Comparison of ENCODE assay signal across 30 cellular contexts in genomic region chr9:20326516-20326915, GRCh38.
"Had no signal": no experiment of that assay in that cellular context is flagged by ENCODE, and none has a peak within 500 bp of the region (broad histone marks: within the 10 kb centered on the region; RNA-seq: fewer than 3 reads in every experiment).

No MANE protein-coding gene starts in this region.

- H3K27ac ChIP-seq: ascending aorta, cardiac muscle cell, VCaP had no signal

- DNase-seq: activated B cell treated with CpG ODN at 0.5 μM for 24 hours; activated CD4-positive, alpha-beta memory T cell treated with anti-CD3 and anti-CD28 coated beads for 36 hours; activated CD4-positive, alpha-beta T cell treated with anti-CD3 and anti-CD28 coated beads for 4 hours; activated CD4-positive, alpha-beta T cell treated with anti-CD3 and anti-CD28 coated beads, Interleukin-2, amount 10 ng/mL, durations not matched to agents 24 days and 14 days; activated CD4-positive, alpha-beta T cell treated with anti-CD3 and anti-CD28 coated beads, Interleukin-2, amount 50 U/mL, for 1 hour; activated CD4-positive, alpha-beta T cell treated with anti-CD3 and anti-CD28 coated beads, Interleukin-2, amount 50 U/mL, for 4 hours; activated CD4-positive, CD25-positive, alpha-beta regulatory T cell treated with anti-CD3 and anti-CD28 coated beads, Interleukin-2, amount 50 U/mL, for 72 hours; activated CD8-positive, alpha-beta memory T cell treated with anti-CD3 and anti-CD28 coated beads, Interleukin-2, amount 50 U/mL, for 4 hours; activated CD8-positive, alpha-beta T cell treated with anti-CD3 and anti-CD28 coated beads for 36 hours; activated effector memory CD4-positive, alpha-beta T cell treated with Interleukin-2 at 50 U/mL for 16 hours; activated gamma-delta T cell; activated naive CD4-positive, alpha-beta T cell treated with anti-CD3 and anti-CD28 coated beads, Interleukin-2, amount 10 ng/mL, durations not matched to agents 7 days and 5 days; activated naive CD4-positive, alpha-beta T cell treated with Interleukin-2 at 50 U/mL for 16 hours; activated naive CD8-positive, alpha-beta T cell treated with anti-CD3 and anti-CD28 coated beads, Interleukin-2, amount 10 ng/mL, durations not matched to agents 7 days and 5 days; activated naive CD8-positive, alpha-beta T cell treated with anti-CD3 and anti-CD28 coated beads, Interleukin-2, amount 50 U/mL, for 24 hours; activated T-cell treated with anti-CD3 and anti-CD28 coated beads for 4 hours; activated T-cell treated with anti-CD3 and anti-CD28 coated beads, Interleukin-2, amount 50 U/mL, for 1 hour; activated T-cell treated with anti-CD3 and anti-CD28 coated beads, Interleukin-2, amount 50 U/mL, for 4 hours; activated T-cell treated with anti-CD3 and anti-CD28 coated beads, Interleukin-2, amount 50 U/mL, for 72 hours; amygdala; anterior cingulate cortex; caudate nucleus; cerebellar nuclear complex; T-helper 2 cell; T-helper 9 cell had no signal

- H3K4me1 ChIP-seq: ascending aorta had no signal

- H3K36me3 ChIP-seq: ascending aorta, cardiac muscle cell had no signal

- H3K4me3 ChIP-seq: ascending aorta, cardiac muscle cell had no signal

- H3K9me3 ChIP-seq: ascending aorta had no signal

- H3K27me3 ChIP-seq: ascending aorta, cardiac muscle cell had no signal

- FAIRE-seq: bronchial epithelial cell, TTC549 had no signal

- ATAC-seq: activated CD8-positive, alpha-beta T cell treated with anti-CD3 and anti-CD28 coated beads for 36 hours; activated naive CD8-positive, alpha-beta T cell treated with anti-CD3 and anti-CD28 coated beads, Interleukin-2, amount 50 U/mL, for 24 hours; activated T-cell treated with anti-CD3 and anti-CD28 coated beads, Interleukin-2, amount 50 U/mL, for 4 hours; activated T-cell treated with anti-CD3 and anti-CD28 coated beads, Interleukin-2, amount 50 U/mL, for 72 hours had no signal
